Comparison of ENCODE assay signal across 1 cellular context in the genomic region with DNA sequence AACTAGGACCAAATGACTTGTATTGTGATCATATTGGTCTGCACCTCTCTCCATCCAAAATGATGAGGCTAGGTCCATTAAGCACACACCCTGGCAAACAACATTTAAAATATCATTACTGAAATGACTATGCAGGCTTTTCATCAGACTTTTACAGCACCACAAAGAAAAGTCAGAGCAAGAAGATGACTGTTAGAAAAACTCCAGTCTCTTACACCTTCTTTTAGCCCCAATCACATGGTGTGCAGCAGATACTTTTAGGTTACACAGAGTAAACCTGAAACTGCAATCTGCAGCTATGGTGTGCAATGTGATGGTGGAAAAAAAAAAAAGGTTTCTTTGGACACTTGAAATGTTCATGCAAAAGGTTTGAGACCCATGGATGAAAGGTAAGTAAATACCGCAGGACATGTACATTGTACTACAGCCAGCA.
TF ChIP-seq lines count a peak whose summit lies in the region.

No MANE protein-coding gene starts in this region.

TF ChIP-seq in GM23338, 12 proteins besides CTCF, POLR2A, EP300 and RAD21 (continued from another document):
- TF ChIP-seq ZNF462 (CRISPR knock-in tag; IDR thresholded peaks at IDR 0.05) (no peak), EZH2phosphoT487 (IDR thresholded peaks at IDR 0.05; ENCODE audit: unreplicated experiment) (no peak), NANOG (IDR thresholded peaks at IDR 0.05; ENCODE audit: borderline replicate concordance) (no peak), STAT1 (IDR thresholded peaks at IDR 0.05; ENCODE audit: unreplicated experiment) (no peak), POLR2AphosphoS5 (IDR thresholded peaks at IDR 0.05; ENCODE audit: low read depth) (no peak), CREB1 (CRISPR knock-in tag; IDR thresholded peaks at IDR 0.05; ENCODE audit: low read depth) (no peak), ZNF331 (CRISPR knock-in tag; IDR thresholded peaks at IDR 0.05; ENCODE audit: low read depth) (no peak), JUNB (IDR thresholded peaks at IDR 0.05; ENCODE audit: unreplicated experiment) (no peak), EZH2 (IDR thresholded peaks at IDR 0.05; ENCODE audit: low read depth, unreplicated experiment) (no peak)
- TF ChIP-seq, protein P1, sequence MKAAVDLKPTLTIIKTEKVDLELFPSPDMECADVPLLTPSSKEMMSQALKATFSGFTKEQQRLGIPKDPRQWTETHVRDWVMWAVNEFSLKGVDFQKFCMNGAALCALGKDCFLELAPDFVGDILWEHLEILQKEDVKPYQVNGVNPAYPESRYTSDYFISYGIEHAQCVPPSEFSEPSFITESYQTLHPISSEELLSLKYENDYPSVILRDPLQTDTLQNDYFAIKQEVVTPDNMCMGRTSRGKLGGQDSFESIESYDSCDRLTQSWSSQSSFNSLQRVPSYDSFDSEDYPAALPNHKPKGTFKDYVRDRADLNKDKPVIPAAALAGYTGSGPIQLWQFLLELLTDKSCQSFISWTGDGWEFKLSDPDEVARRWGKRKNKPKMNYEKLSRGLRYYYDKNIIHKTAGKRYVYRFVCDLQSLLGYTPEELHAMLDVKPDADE (IDR thresholded peaks at IDR 0.05), result no peak
